ENCODE assay signal across 10 cellular contexts in genomic region chr13:30737511-30738342, GRCh38. TPM values are rescaled to one million over a fixed set of nuclear protein-coding genes. Genes with fewer than 3 reads are reported as not detected.
DNase-seq lines count a peak whose midpoint lies in the region; ATAC-seq and TF ChIP-seq lines count a peak whose summit lies in the region.
"Had no signal": no experiment of that assay in that cellular context is flagged by ENCODE, and none has a peak within 500 bp of the region (broad histone marks: within the 10 kb centered on the region; RNA-seq: fewer than 3 reads in every experiment).

No MANE protein-coding gene starts in this region.

- H3K27me3 Mint-ChIP-seq in activated T-cell treated with anti-CD3 and anti-CD28 coated beads, Interleukin-2, amount 50 U/mL, for 72 hours (ENCODE audit: low read depth) = peaks cover 11% of the 10 kb centered on the region
- H3K27me3 Mint-ChIP-seq in naive thymus-derived CD4-positive, alpha-beta T cell = no peaks in the 10 kb centered on the region

- CTCF ChIA-PET in naive thymus-derived CD4-positive, alpha-beta T cell (lab: Charles Lee) = no interaction called here

- POLR2A ChIA-PET in naive thymus-derived CD4-positive, alpha-beta T cell (lab: Charles Lee) = interaction anchor here (1.3 to 3.0 kb wide), 3 partner anchors 10 to 121 kb away, joined by 4 to 20 read pairs (median 13); partner anchors contain the start of gene USPL1

- H3K4me1 Mint-ChIP-seq in activated T-cell treated with anti-CD3 and anti-CD28 coated beads, Interleukin-2, amount 50 U/mL, for 72 hours (ENCODE audit: low read depth) = peaks cover 81% of the 10 kb centered on the region
- H3K4me1 Mint-ChIP-seq in naive thymus-derived CD4-positive, alpha-beta T cell = peaks cover 55 to 77% (median 71%) of the 10 kb centered on the region in 7 donors

- intact Hi-C loops in naive thymus-derived CD4-positive, alpha-beta T cell (cut with micrococcal nuclease) = loop anchor here (2.0 to 10.0 kb wide), 3 partner anchors 35 to 1143 kb away; partner anchors contain the start of gene SLC7A1 (in 1 of the 2)

- no peaks in the 10 kb centered on the region for H3K9me2 ChIP-seq in MM.1S (replicated peaks; ENCODE audit: insufficient read depth, low read length)

- peak overlapping the region; percentile 68 for H3K27ac Mint-ChIP-seq in activated T-cell treated with anti-CD3 and anti-CD28 coated beads, Interleukin-2, amount 50 U/mL, for 72 hours
- H3K27ac Mint-ChIP-seq in naive thymus-derived CD4-positive, alpha-beta T cell = peak overlapping the region; percentile 28 to 97 (median 80)

- no peak for TF ChIP-seq CTCF in MM.1S (IDR thresholded peaks at IDR 0.05; ENCODE audit: low read length)

- H3K27me3 ChIP-seq in MM.1S (replicated peaks; ENCODE audit: insufficient read depth, low read length) = no peaks in the 10 kb centered on the region
- H3K27me3 ChIP-seq in naive thymus-derived CD4-positive, alpha-beta T cell (ENCODE audit: control insufficient read depth in 2 of 2, insufficient read depth in 2 of 2, low read length in 2 of 2) = no peaks in the 10 kb centered on the region
- H3K27me3 ChIP-seq: body of pancreas, gastrocnemius medialis had no signal

- H3K79me2 ChIP-seq in MM.1S (ENCODE audit: low read length) = no peaks in the 10 kb centered on the region

- no peaks in the 10 kb centered on the region for H3K9me3 ChIP-seq in MM.1S (replicated peaks; ENCODE audit: insufficient read depth, low read length)
- no peaks in the 10 kb centered on the region for H3K9me3 ChIP-seq in naive thymus-derived CD4-positive, alpha-beta T cell (ENCODE audit: control insufficient read depth in 2 of 3, low read length in 3 of 3)
- H3K9me3 ChIP-seq: body of pancreas, gastrocnemius medialis had no signal

- H2AFZ ChIP-seq in MM.1S (ENCODE audit: low read length) = no peak overlapping the region

- peaks cover 4% of the 10 kb centered on the region; the same call in 1 of the 2 replicates for H3F3A ChIP-seq in MM.1S (ENCODE audit: insufficient read depth, low read length)

- peak overlapping the region; percentile 80 to 91 for H3K4me3 Mint-ChIP-seq in activated T-cell treated with anti-CD3 and anti-CD28 coated beads, Interleukin-2, amount 50 U/mL, for 72 hours
- H3K4me3 Mint-ChIP-seq in naive thymus-derived CD4-positive, alpha-beta T cell = peak overlapping the region; percentile 83 to 99 (median 97)

- peak in 1 of 2 donors; percentile 2 for ATAC-seq in activated T-cell treated with anti-CD3 and anti-CD28 coated beads, Interleukin-2, amount 50 U/mL, for 72 hours (replicated peaks in 1 of 2)
- peak; percentile 53 for ATAC-seq in naive thymus-derived CD4-positive, alpha-beta T cell
- ATAC-seq: body of pancreas, gastrocnemius medialis had no signal

- peak overlapping the region; percentile 52 for H3K4me2 ChIP-seq in MM.1S (ENCODE audit: low read depth, low read length)

- DNase-seq in CMK (ENCODE audit: low read depth) (peak; percentile 74), MM.1S (peak; percentile 19), NCI-H526 (lab: John Stamatoyannopoulos, UW) (no peak), ureter (ENCODE audit: low spot score) (no peak), NCI-H1417 (lab: John Stamatoyannopoulos, UW) (no peak)
- peak in 1 of 2 donors; percentile 34 for DNase-seq in activated T-cell treated with anti-CD3 and anti-CD28 coated beads, Interleukin-2, amount 50 U/mL, for 72 hours
- DNase-seq in naive thymus-derived CD4-positive, alpha-beta T cell = no peak
- no peak for DNase-seq in stimulated activated CD4-positive, alpha-beta T cell treated with anti-CD3 and anti-CD28 coated beads, Interleukin-15, amount 100 ng/mL, for 24 hours
- DNase-seq: gastrocnemius medialis had no signal

- no peaks in the 10 kb centered on the region for H3K36me3 ChIP-seq in MM.1S (replicated peaks; ENCODE audit: insufficient read depth, low read length)
- no peaks in the 10 kb centered on the region for H3K36me3 ChIP-seq in naive thymus-derived CD4-positive, alpha-beta T cell (ENCODE audit: control insufficient read depth in 2 of 3, insufficient read depth in 3 of 3, low read length in 3 of 3)
- H3K36me3 ChIP-seq: gastrocnemius medialis had no signal

- peaks cover 2 to 3% of the 10 kb centered on the region in 2 donors for H3K36me3 Mint-ChIP-seq in activated T-cell treated with anti-CD3 and anti-CD28 coated beads, Interleukin-2, amount 50 U/mL, for 72 hours (ENCODE audit: insufficient read depth in 2 of 2)
- H3K36me3 Mint-ChIP-seq in naive thymus-derived CD4-positive, alpha-beta T cell = peaks cover 0 to 20% (median 0%) of the 10 kb centered on the region in 5 donors

- no peaks in the 10 kb centered on the region for H3K9me3 Mint-ChIP-seq in activated T-cell treated with anti-CD3 and anti-CD28 coated beads, Interleukin-2, amount 50 U/mL, for 72 hours
- no peaks in the 10 kb centered on the region for H3K9me3 Mint-ChIP-seq in naive thymus-derived CD4-positive, alpha-beta T cell

- H3K4me1 ChIP-seq in MM.1S (ENCODE audit: low read length) = peaks cover 40% of the 10 kb centered on the region
- H3K4me1 ChIP-seq in naive thymus-derived CD4-positive, alpha-beta T cell (ENCODE audit: control insufficient read depth in 2 of 2, insufficient read depth in 2 of 2, low read length in 2 of 2) = peaks cover 42 to 51% of the 10 kb centered on the region in 2 donors
- H3K4me1 ChIP-seq: body of pancreas, gastrocnemius medialis had no signal

- H3K4me3 ChIP-seq in MM.1S (ENCODE audit: low read length) = no peak overlapping the region; the same call in 1 of the 2 replicates
- peak overlapping the region; percentile 71 for H3K4me3 ChIP-seq in naive thymus-derived CD4-positive, alpha-beta T cell (ENCODE audit: low read length)
- H3K4me3 ChIP-seq: body of pancreas, gastrocnemius medialis had no signal

- H3K9ac ChIP-seq in MM.1S (ENCODE audit: low read length) = no peak overlapping the region

- no peaks in the 10 kb centered on the region for H4K20me1 ChIP-seq in MM.1S (ENCODE audit: insufficient read depth, low read length)

- H3K27ac ChIP-seq in MM.1S (ENCODE audit: low read length) = peak overlapping the region; percentile 37; the same call in 1 of the 2 replicates
- peak overlapping the region; percentile 27 for H3K27ac ChIP-seq in naive thymus-derived CD4-positive, alpha-beta T cell (ENCODE audit: low read depth, low read length)
- H3K27ac ChIP-seq: gastrocnemius medialis had no signal

RNA-seq across cellular contexts. Expression of gene ALOX5AP, which starts 2.4 kb away (rescaled TPM):
- total RNA-seq in activated T-cell treated with anti-CD3 and anti-CD28 coated beads, Interleukin-2, amount 50 U/mL, for 72 hours = 10 to 100 TPM; 56.3 to 72.3 TPM
- total RNA-seq in naive thymus-derived CD4-positive, alpha-beta T cell = 100 to 1,000 TPM in 1 of 5 experiments, 10 to 100 TPM in 4; 22.1 to 110 (median 24.4) TPM
- 100 to 1,000 TPM; 190 to 198 TPM for polyA plus RNA-seq in naive thymus-derived CD4-positive, alpha-beta T cell
- total RNA-seq in ureter = 10.7 TPM

Comparison
In these comparisons a context has a peak if more than half of its experiments do, and no peak if none do; other contexts are left out.
1. DNase-seq: peak in CMK (single experiment) and MM.1S (single experiment); none in naive thymus-derived CD4-positive, alpha-beta T cell (0 of 9), NCI-H526 (0 of 2), stimulated activated CD4-positive, alpha-beta T cell treated with anti-CD3 and anti-CD28 coated beads, Interleukin-15, amount 100 ng/mL, for 24 hours (single experiment), ureter (single experiment) and NCI-H1417 (0 of 3).